Comparison of ENCODE assay signal across 9 cellular contexts in genomic region chr7:108358553-108358952, GRCh38.
DNase-seq lines count a peak whose midpoint lies in the region; ATAC-seq and TF ChIP-seq lines count a peak whose summit lies in the region.
"Had no signal": no experiment of that assay in that cellular context is flagged by ENCODE, and none has a peak within 500 bp of the region (broad histone marks: within the 10 kb centered on the region; RNA-seq: fewer than 3 reads in every experiment).

No MANE protein-coding gene starts in this region.

- POLR2A ChIA-PET in activated CD4-positive, alpha-beta T cell treated with anti-CD3 and anti-CD28 coated beads, Interleukin-2, amount 10 ng/mL, durations not matched to agents 7 days and 5 days (lab: Charles Lee), result no interaction called here

- H3K27me3 Mint-ChIP-seq in activated CD4-positive, alpha-beta T cell treated with anti-CD3 and anti-CD28 coated beads, Interleukin-2, amount 10 ng/mL, durations not matched to agents 7 days and 5 days, result no peaks in the 10 kb centered on the region

- H3K36me3 ChIP-seq in upper lobe of right lung, result no peaks in the 10 kb centered on the region

- CTCF ChIA-PET in activated CD4-positive, alpha-beta T cell treated with anti-CD3 and anti-CD28 coated beads, Interleukin-2, amount 10 ng/mL, durations not matched to agents 7 days and 5 days (lab: Charles Lee), result no interaction called here

- no peak for TF ChIP-seq CTCF in upper lobe of right lung (IDR thresholded peaks at IDR 0.05)

- H3K27ac Mint-ChIP-seq in activated CD4-positive, alpha-beta T cell treated with anti-CD3 and anti-CD28 coated beads, Interleukin-2, amount 10 ng/mL, durations not matched to agents 7 days and 5 days, result no peak overlapping the region

- H3K27ac ChIP-seq in upper lobe of right lung, result no peak overlapping the region
- H3K27ac ChIP-seq: psoas muscle had no signal

- no peaks in the 10 kb centered on the region for H3K9me3 Mint-ChIP-seq in activated CD4-positive, alpha-beta T cell treated with anti-CD3 and anti-CD28 coated beads, Interleukin-2, amount 10 ng/mL, durations not matched to agents 7 days and 5 days

- H3K4me1 ChIP-seq in upper lobe of right lung, result no peaks in the 10 kb centered on the region
- H3K4me1 ChIP-seq: psoas muscle had no signal

- DNase-seq in HuH-7 (ENCODE audit: low spot score) (peak; percentile 71), NCI-H748 (lab: John Stamatoyannopoulos, UW; ENCODE audit: unreplicated experiment) (peak; percentile 92), fibroblast of gingiva (ENCODE audit: low read depth) (peak; percentile 98), upper lobe of right lung (no peak)
- no peak for DNase-seq in activated CD4-positive, alpha-beta T cell treated with anti-CD3 and anti-CD28 coated beads, Interleukin-2, amount 10 ng/mL, durations not matched to agents 7 days and 5 days
- DNase-seq: effector CD4-positive, alpha-beta T cell; psoas muscle had no signal

- H3K4me3 Mint-ChIP-seq in activated CD4-positive, alpha-beta T cell treated with anti-CD3 and anti-CD28 coated beads, Interleukin-2, amount 10 ng/mL, durations not matched to agents 7 days and 5 days, result no peak overlapping the region

- H3K9me3 ChIP-seq in upper lobe of right lung, result no peaks in the 10 kb centered on the region
- H3K9me3 ChIP-seq: psoas muscle had no signal

- H3K4me3 ChIP-seq in upper lobe of right lung, result no peak overlapping the region
- H3K4me3 ChIP-seq: psoas muscle had no signal

- H3K27me3 ChIP-seq in upper lobe of right lung, result no peaks in the 10 kb centered on the region

- no peaks in the 10 kb centered on the region for H3K4me1 Mint-ChIP-seq in activated CD4-positive, alpha-beta T cell treated with anti-CD3 and anti-CD28 coated beads, Interleukin-2, amount 10 ng/mL, durations not matched to agents 7 days and 5 days

- intact Hi-C loops in upper lobe of right lung (cut with DNase I), result no loop called here

- ATAC-seq in upper lobe of right lung (peak; percentile 29), GM19463 (IDR thresholded peaks at IDR 0.05; ENCODE audit: unreplicated experiment) (no peak), GM21447 (IDR thresholded peaks at IDR 0.05; ENCODE audit: unreplicated experiment) (no peak)
- ATAC-seq: psoas muscle had no signal

- H3K36me3 Mint-ChIP-seq in activated CD4-positive, alpha-beta T cell treated with anti-CD3 and anti-CD28 coated beads, Interleukin-2, amount 10 ng/mL, durations not matched to agents 7 days and 5 days (ENCODE audit: low read depth), result no peaks in the 10 kb centered on the region

Comparison
In these comparisons a context has a peak if more than half of its experiments do, and no peak if none do; other contexts are left out.
1. DNase-seq: peak in HuH-7 (single experiment), NCI-H748 (single experiment) and fibroblast of gingiva (single experiment); none in upper lobe of right lung (single experiment) and activated CD4-positive, alpha-beta T cell treated with anti-CD3 and anti-CD28 coated beads, Interleukin-2, amount 10 ng/mL, durations not matched to agents 7 days and 5 days (single experiment).